Comparison of ENCODE assay signal across 11 cellular contexts in the genomic region with DNA sequence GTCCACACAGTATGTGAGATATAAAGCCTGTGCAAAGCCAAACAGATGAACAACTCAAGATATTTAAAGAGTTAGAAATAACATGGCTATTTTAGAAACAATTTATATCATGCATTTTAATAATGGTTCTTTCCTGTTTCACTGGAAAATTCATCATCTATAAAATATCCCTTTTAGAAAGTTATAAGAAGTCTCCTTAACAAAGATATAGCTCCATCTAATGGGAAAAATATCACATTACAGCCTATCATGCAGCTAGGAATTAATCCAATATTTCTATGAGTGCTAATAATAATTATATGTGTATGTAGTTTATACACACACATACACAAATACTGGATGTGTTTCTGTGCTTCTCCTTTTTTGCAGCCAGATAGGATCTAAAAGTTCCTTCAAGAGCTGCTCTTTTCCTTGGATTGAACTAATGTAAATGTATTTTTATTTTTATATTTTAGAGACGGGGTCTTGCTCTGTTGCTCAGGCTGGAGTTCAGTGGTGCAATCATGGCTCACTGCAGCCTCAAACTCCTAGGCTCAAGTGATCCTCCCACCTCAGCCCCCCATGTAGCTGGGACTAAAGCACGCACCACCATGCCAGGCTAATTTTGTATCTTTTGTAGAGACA. TPM values are rescaled to one million over a fixed set of nuclear protein-coding genes. Genes with fewer than 3 reads are reported as not detected.
DNase-seq lines count a peak whose midpoint lies in the region; ATAC-seq, FAIRE-seq and TF ChIP-seq lines count a peak whose summit lies in the region.
"Had no signal": no experiment of that assay in that cellular context is flagged by ENCODE, and none has a peak within 500 bp of the region (broad histone marks: within the 10 kb centered on the region; RNA-seq: fewer than 3 reads in every experiment).

No MANE protein-coding gene starts in this region.

- no peaks in the 10 kb centered on the region for H3K4me1 ChIP-seq in naive thymus-derived CD4-positive, alpha-beta T cell (ENCODE audit: control insufficient read depth in 2 of 2, insufficient read depth in 2 of 2, low read length in 2 of 2)

- ATAC-seq in SK-N-SH treated with all-trans-retinoic acid at 6 μM for 48 hours, result peak; percentile 72
- no peak for ATAC-seq in HG03354 (IDR thresholded peaks at IDR 0.05; ENCODE audit: poor library complexity, severe bottlenecking, unreplicated experiment)
- no peak for ATAC-seq in naive thymus-derived CD4-positive, alpha-beta T cell
- ATAC-seq: esophagus mucosa had no signal

- no peak overlapping the region for H3K4me3 Mint-ChIP-seq in naive thymus-derived CD4-positive, alpha-beta T cell
- no peak overlapping the region for H3K4me3 Mint-ChIP-seq in glutamatergic neuron (ENCODE audit: unreplicated experiment)

- no peak overlapping the region for H3K27ac ChIP-seq in naive thymus-derived CD4-positive, alpha-beta T cell (ENCODE audit: low read depth, low read length)
- H3K27ac ChIP-seq: thoracic aorta had no signal

- no peaks in the 10 kb centered on the region for H3K9me3 ChIP-seq in naive thymus-derived CD4-positive, alpha-beta T cell (ENCODE audit: control insufficient read depth in 2 of 3, low read length in 3 of 3)
- H3K9me3 ChIP-seq: thoracic aorta had no signal

- peak; percentile 85 for FAIRE-seq in islet of Langerhans (lab: Jason Lieb, UNC)

- intact Hi-C loops in naive thymus-derived CD4-positive, alpha-beta T cell (cut with micrococcal nuclease), result no loop called here

- H3K4me1 Mint-ChIP-seq in naive thymus-derived CD4-positive, alpha-beta T cell, result no peaks in the 10 kb centered on the region
- no peaks in the 10 kb centered on the region for H3K4me1 Mint-ChIP-seq in glutamatergic neuron (ENCODE audit: low read depth, unreplicated experiment)

- TF ChIP-seq CTCF in AG09319 (IDR thresholded peaks at IDR 0.05; ENCODE audit: low read depth, low read length) (peak; percentile 41), GM10266 (IDR thresholded peaks at IDR 0.05; ENCODE audit: control insufficient read depth, insufficient read depth, low read depth, missing control alignments) (peak; percentile 27), glutamatergic neuron (IDR thresholded peaks at IDR 0.05; ENCODE audit: partially characterized antibody, unreplicated experiment) (no peak)

- CTCF ChIA-PET in naive thymus-derived CD4-positive, alpha-beta T cell (lab: Charles Lee), result interaction anchor here (0.8 kb wide), 1 partner anchor 36 kb away, joined by 3 read pairs; no protein-coding TSS in a partner anchor

- H3K36me3 Mint-ChIP-seq in naive thymus-derived CD4-positive, alpha-beta T cell, result no peaks in the 10 kb centered on the region
- no peaks in the 10 kb centered on the region for H3K36me3 Mint-ChIP-seq in glutamatergic neuron (ENCODE audit: unreplicated experiment)

- no peak overlapping the region for H3K27ac Mint-ChIP-seq in naive thymus-derived CD4-positive, alpha-beta T cell
- no peak overlapping the region for H3K27ac Mint-ChIP-seq in glutamatergic neuron (ENCODE audit: unreplicated experiment)

- no peaks in the 10 kb centered on the region for H3K27me3 ChIP-seq in naive thymus-derived CD4-positive, alpha-beta T cell (ENCODE audit: control insufficient read depth in 2 of 2, insufficient read depth in 2 of 2, low read length in 2 of 2)

- H3K4me3 ChIP-seq in naive thymus-derived CD4-positive, alpha-beta T cell (ENCODE audit: low read length), result no peak overlapping the region
- H3K4me3 ChIP-seq: thoracic aorta had no signal

- DNase-seq in AG09319 (ENCODE audit: extremely low read depth, low read depth) (no peak), GM10266 (ENCODE audit: extremely low spot score) (no peak), activated gamma-delta T cell treated with Interleukin-2 at 50 U/mL for 16 hours (no peak), glutamatergic neuron (no peak)
- DNase-seq in naive thymus-derived CD4-positive, alpha-beta T cell, result no peak
- DNase-seq: activated CD4-positive, alpha-beta T cell treated with anti-CD3 and anti-CD28 coated beads for 48 hours had no signal

- H3K36me3 ChIP-seq in naive thymus-derived CD4-positive, alpha-beta T cell (ENCODE audit: control insufficient read depth in 2 of 3, insufficient read depth in 3 of 3, low read length in 3 of 3), result no peaks in the 10 kb centered on the region
- H3K36me3 ChIP-seq: thoracic aorta had no signal

- POLR2A ChIA-PET in naive thymus-derived CD4-positive, alpha-beta T cell (lab: Charles Lee), result no interaction called here

- peaks cover 0 to 13% (median 3%) of the 10 kb centered on the region in 11 donors for H3K9me3 Mint-ChIP-seq in naive thymus-derived CD4-positive, alpha-beta T cell
- no peaks in the 10 kb centered on the region for H3K9me3 Mint-ChIP-seq in glutamatergic neuron (ENCODE audit: unreplicated experiment)

- peaks cover 9 to 43% (median 23%) of the 10 kb centered on the region in 5 donors for H3K27me3 Mint-ChIP-seq in naive thymus-derived CD4-positive, alpha-beta T cell
- H3K27me3 Mint-ChIP-seq in glutamatergic neuron (ENCODE audit: unreplicated experiment), result no peaks in the 10 kb centered on the region

TF ChIP-seq in SK-N-SH treated with all-trans-retinoic acid at 6 μM for 48 hours, 23 proteins besides CTCF, POLR2A, EP300 and RAD21:
- no peak for TF ChIP-seq ISL1 (CRISPR knock-in tag; IDR thresholded peaks at IDR 0.05)
- TF ChIP-seq RARB (CRISPR knock-in tag; IDR thresholded peaks at IDR 0.05), result no peak
- no peak for TF ChIP-seq ZC3H10 (CRISPR knock-in tag; IDR thresholded peaks at IDR 0.05)
- TF ChIP-seq ZNF565 (CRISPR knock-in tag; conservative IDR thresholded peaks at IDR 0.05; ENCODE audit: low read depth), result no peak
- TF ChIP-seq SNAI2 (CRISPR knock-in tag; IDR thresholded peaks at IDR 0.05), result no peak
- no peak for TF ChIP-seq OSR1 (CRISPR knock-in tag; IDR thresholded peaks at IDR 0.05)
- TF ChIP-seq, protein P1, sequence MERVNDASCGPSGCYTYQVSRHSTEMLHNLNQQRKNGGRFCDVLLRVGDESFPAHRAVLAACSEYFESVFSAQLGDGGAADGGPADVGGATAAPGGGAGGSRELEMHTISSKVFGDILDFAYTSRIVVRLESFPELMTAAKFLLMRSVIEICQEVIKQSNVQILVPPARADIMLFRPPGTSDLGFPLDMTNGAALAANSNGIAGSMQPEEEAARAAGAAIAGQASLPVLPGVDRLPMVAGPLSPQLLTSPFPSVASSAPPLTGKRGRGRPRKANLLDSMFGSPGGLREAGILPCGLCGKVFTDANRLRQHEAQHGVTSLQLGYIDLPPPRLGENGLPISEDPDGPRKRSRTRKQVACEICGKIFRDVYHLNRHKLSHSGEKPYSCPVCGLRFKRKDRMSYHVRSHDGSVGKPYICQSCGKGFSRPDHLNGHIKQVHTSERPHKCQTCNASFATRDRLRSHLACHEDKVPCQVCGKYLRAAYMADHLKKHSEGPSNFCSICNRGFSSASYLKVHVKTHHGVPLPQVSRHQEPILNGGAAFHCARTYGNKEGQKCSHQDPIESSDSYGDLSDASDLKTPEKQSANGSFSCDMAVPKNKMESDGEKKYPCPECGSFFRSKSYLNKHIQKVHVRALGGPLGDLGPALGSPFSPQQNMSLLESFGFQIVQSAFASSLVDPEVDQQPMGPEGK (CRISPR knock-in tag; IDR thresholded peaks at IDR 0.05; ENCODE audit: borderline replicate concordance), result no peak
- TF ChIP-seq, protein P2, sequence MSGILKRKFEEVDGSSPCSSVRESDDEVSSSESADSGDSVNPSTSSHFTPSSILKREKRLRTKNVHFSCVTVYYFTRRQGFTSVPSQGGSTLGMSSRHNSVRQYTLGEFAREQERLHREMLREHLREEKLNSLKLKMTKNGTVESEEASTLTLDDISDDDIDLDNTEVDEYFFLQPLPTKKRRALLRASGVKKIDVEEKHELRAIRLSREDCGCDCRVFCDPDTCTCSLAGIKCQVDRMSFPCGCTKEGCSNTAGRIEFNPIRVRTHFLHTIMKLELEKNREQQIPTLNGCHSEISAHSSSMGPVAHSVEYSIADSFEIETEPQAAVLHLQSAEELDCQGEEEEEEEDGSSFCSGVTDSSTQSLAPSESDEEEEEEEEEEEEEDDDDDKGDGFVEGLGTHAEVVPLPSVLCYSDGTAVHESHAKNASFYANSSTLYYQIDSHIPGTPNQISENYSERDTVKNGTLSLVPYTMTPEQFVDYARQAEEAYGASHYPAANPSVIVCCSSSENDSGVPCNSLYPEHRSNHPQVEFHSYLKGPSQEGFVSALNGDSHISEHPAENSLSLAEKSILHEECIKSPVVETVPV (CRISPR knock-in tag; IDR thresholded peaks at IDR 0.05), result no peak
- TF ChIP-seq PPARA (CRISPR knock-in tag; IDR thresholded peaks at IDR 0.05; ENCODE audit: borderline replicate concordance), result no peak
- no peak for TF ChIP-seq BACH2 (CRISPR knock-in tag; IDR thresholded peaks at IDR 0.05; ENCODE audit: borderline replicate concordance)
- TF ChIP-seq CSDC2 (CRISPR knock-in tag; IDR thresholded peaks at IDR 0.05), result no peak
- no peak for TF ChIP-seq ZFP30 (CRISPR knock-in tag; IDR thresholded peaks at IDR 0.05)

RNA-seq across cellular contexts. Expression of a gene that starts 21.6 kb away (rescaled TPM):
- 10 to 100 TPM; 27.5 to 62.6 (median 47.9) TPM for total RNA-seq in naive thymus-derived CD4-positive, alpha-beta T cell
- polyA plus RNA-seq in naive thymus-derived CD4-positive, alpha-beta T cell, result 10 to 100 TPM; 31.9 to 43.5 TPM
- total RNA-seq in glutamatergic neuron (ENCODE audit: unreplicated experiment), result 10.8 TPM
